Comparison of ENCODE assay signal across 10 cellular contexts in genomic region chr2:75709297-75709696, GRCh38.
A peak's percentile ranks its signal among the peaks of the same experiment; 100 is the strongest.
DNase-seq lines count a peak whose midpoint lies in the region; ATAC-seq and TF ChIP-seq lines count a peak whose summit lies in the region.
"Had no signal": no experiment of that assay in that cellular context is flagged by ENCODE, and none has a peak within 500 bp of the region (broad histone marks: within the 10 kb centered on the region; RNA-seq: fewer than 3 reads in every experiment).

No MANE protein-coding gene starts in this region.

- H4K20me1 ChIP-seq in Loucy (ENCODE audit: insufficient read depth, low read length, poor library complexity, severe bottlenecking) = no peaks in the 10 kb centered on the region

- peak overlapping the region; percentile 80 for H3K4me3 ChIP-seq in GM06990 (replicated peaks; ENCODE audit: low read depth, low read length)
- H3K4me3 ChIP-seq in Loucy (ENCODE audit: low read length, poor library complexity, severe bottlenecking) = peak overlapping the region; percentile 73

- TF ChIP-seq CTCF in GM06990 (IDR thresholded peaks at IDR 0.05; ENCODE audit: insufficient read depth, low read length, poor library complexity, severe bottlenecking) (no peak), Loucy (conservative IDR thresholded peaks at IDR 0.05; ENCODE audit: low read length) (no peak), nephron (IDR thresholded peaks at IDR 0.05; ENCODE audit: unreplicated experiment in 3 of 3) (no peak)

- H3K36me3 Mint-ChIP-seq in nephron (ENCODE audit: low read depth) = peaks cover 32% of the 10 kb centered on the region

- DNase-seq in GM06990 (ENCODE audit: extremely low read depth, insufficient read length) (no peak), cerebellar cortex (ENCODE audit: low spot score) (peak; percentile 8), cerebellar nuclear complex (lab: John Stamatoyannopoulos, UW) (no peak), anterior cingulate cortex (lab: John Stamatoyannopoulos, UW) (no peak)
- no peak for DNase-seq in activated effector memory CD4-positive, alpha-beta T cell treated with Interleukin-2 at 50 U/mL for 16 hours
- DNase-seq: brain microvascular endothelial cell; NK-92 treated with Interleukin-12 subunit alpha and Interleukin-12 subunit beta, amount 100 ng/mL, for 24 hours had no signal

- H3K27ac Mint-ChIP-seq in nephron = peak overlapping the region; percentile 76 to 87 (median 80)

- H3K9me3 ChIP-seq in Loucy (ENCODE audit: insufficient read depth, low read depth, low read length) = no peaks in the 10 kb centered on the region

- peaks cover 1% of the 10 kb centered on the region; the same call in 1 of the 2 replicates for H3K36me3 ChIP-seq in GM06990 (ENCODE audit: control insufficient read depth, insufficient read depth, low read length)
- H3K36me3 ChIP-seq in Loucy (ENCODE audit: insufficient read depth, low read length) = no peaks in the 10 kb centered on the region
- H3K36me3 ChIP-seq: brain microvascular endothelial cell had no signal

- peak overlapping the region; percentile 72 to 85 (median 84) for H3K4me3 Mint-ChIP-seq in nephron

- H3K9ac ChIP-seq in Loucy (ENCODE audit: low read depth, low read length, poor library complexity, severe bottlenecking) = peak overlapping the region; percentile 86

- H3K4me1 Mint-ChIP-seq in nephron = peaks cover 29% of the 10 kb centered on the region

- no peak overlapping the region for H2AFZ ChIP-seq in Loucy (ENCODE audit: low read length)

- no peaks in the 10 kb centered on the region for H3K27me3 Mint-ChIP-seq in nephron (ENCODE audit: low read depth)

- H3K79me2 ChIP-seq in Loucy (ENCODE audit: insufficient read depth, low read length) = peaks cover 10% of the 10 kb centered on the region; the same call in 1 of the 2 replicates

- no peaks in the 10 kb centered on the region for H3K9me2 ChIP-seq in Loucy (replicated peaks; ENCODE audit: low read depth, low read length)

- no peaks in the 10 kb centered on the region for H3K27me3 ChIP-seq in GM06990 (replicated peaks; ENCODE audit: control insufficient read depth, insufficient read depth, low read length)
- H3K27me3 ChIP-seq in Loucy (ENCODE audit: insufficient read depth, low read length, poor library complexity, severe bottlenecking) = no peaks in the 10 kb centered on the region
- H3K27me3 ChIP-seq: brain microvascular endothelial cell had no signal

- H3K4me2 ChIP-seq in Loucy (ENCODE audit: low read depth, low read length, poor library complexity, severe bottlenecking) = peak overlapping the region; percentile 91

- no peaks in the 10 kb centered on the region for H3K9me3 Mint-ChIP-seq in nephron

- H3K4me1 ChIP-seq in Loucy (ENCODE audit: insufficient read depth, low read length, poor library complexity, severe bottlenecking) = peaks cover 14% of the 10 kb centered on the region

- ATAC-seq in GM18517 (IDR thresholded peaks at IDR 0.05; ENCODE audit: unreplicated experiment) = no peak

- no peaks in the 10 kb centered on the region for H3F3A ChIP-seq in Loucy (ENCODE audit: low read depth)
